1 cellular context compared by ENCODE assay signal in the genomic region with DNA sequence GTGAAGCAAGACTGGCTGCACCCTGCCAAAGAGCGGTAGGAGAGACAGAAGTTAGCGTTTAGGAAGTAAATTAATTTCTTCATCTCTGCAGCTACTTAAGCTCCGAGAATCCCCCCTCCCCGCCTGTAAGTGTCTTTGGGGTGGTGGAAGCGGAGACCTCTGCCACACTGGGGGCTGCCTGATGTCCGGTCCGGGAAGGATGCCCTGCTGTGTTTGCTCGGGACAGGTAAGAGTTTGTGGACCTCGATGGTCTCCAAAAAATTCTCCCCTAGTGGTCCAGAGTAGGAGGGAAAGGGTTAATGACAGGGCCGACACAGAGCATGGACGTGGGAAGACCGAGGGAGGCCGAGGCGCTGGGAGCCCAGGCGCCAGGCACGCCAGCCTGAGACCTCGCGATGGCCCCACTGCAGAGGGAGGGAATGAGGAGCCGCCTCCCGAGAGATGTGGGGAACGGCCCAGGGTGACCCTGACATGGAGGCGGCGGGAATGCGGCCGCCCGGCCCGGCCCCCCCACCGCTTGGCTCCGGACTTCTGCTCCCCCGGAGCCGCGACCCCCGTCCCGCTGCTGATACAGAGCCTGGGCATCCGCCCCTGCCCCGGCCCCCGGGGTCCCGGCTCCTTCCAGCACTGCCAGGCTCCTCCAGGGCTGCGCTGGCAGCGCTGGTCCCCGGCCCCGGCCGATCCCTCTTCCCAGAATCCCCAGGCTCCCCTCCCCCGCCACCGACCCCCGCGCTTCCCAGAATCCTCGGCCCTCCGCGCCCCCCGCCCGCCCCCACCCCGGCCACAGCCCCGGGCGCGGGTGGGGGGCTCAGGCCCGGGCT.
TF ChIP-seq lines count a peak whose summit lies in the region.

No MANE protein-coding gene starts in this region.

TF ChIP-seq in K562, 482 proteins besides CTCF, POLR2A, EP300 and RAD21 (continued from another document and continues in another):
- TF ChIP-seq, protein P1, sequence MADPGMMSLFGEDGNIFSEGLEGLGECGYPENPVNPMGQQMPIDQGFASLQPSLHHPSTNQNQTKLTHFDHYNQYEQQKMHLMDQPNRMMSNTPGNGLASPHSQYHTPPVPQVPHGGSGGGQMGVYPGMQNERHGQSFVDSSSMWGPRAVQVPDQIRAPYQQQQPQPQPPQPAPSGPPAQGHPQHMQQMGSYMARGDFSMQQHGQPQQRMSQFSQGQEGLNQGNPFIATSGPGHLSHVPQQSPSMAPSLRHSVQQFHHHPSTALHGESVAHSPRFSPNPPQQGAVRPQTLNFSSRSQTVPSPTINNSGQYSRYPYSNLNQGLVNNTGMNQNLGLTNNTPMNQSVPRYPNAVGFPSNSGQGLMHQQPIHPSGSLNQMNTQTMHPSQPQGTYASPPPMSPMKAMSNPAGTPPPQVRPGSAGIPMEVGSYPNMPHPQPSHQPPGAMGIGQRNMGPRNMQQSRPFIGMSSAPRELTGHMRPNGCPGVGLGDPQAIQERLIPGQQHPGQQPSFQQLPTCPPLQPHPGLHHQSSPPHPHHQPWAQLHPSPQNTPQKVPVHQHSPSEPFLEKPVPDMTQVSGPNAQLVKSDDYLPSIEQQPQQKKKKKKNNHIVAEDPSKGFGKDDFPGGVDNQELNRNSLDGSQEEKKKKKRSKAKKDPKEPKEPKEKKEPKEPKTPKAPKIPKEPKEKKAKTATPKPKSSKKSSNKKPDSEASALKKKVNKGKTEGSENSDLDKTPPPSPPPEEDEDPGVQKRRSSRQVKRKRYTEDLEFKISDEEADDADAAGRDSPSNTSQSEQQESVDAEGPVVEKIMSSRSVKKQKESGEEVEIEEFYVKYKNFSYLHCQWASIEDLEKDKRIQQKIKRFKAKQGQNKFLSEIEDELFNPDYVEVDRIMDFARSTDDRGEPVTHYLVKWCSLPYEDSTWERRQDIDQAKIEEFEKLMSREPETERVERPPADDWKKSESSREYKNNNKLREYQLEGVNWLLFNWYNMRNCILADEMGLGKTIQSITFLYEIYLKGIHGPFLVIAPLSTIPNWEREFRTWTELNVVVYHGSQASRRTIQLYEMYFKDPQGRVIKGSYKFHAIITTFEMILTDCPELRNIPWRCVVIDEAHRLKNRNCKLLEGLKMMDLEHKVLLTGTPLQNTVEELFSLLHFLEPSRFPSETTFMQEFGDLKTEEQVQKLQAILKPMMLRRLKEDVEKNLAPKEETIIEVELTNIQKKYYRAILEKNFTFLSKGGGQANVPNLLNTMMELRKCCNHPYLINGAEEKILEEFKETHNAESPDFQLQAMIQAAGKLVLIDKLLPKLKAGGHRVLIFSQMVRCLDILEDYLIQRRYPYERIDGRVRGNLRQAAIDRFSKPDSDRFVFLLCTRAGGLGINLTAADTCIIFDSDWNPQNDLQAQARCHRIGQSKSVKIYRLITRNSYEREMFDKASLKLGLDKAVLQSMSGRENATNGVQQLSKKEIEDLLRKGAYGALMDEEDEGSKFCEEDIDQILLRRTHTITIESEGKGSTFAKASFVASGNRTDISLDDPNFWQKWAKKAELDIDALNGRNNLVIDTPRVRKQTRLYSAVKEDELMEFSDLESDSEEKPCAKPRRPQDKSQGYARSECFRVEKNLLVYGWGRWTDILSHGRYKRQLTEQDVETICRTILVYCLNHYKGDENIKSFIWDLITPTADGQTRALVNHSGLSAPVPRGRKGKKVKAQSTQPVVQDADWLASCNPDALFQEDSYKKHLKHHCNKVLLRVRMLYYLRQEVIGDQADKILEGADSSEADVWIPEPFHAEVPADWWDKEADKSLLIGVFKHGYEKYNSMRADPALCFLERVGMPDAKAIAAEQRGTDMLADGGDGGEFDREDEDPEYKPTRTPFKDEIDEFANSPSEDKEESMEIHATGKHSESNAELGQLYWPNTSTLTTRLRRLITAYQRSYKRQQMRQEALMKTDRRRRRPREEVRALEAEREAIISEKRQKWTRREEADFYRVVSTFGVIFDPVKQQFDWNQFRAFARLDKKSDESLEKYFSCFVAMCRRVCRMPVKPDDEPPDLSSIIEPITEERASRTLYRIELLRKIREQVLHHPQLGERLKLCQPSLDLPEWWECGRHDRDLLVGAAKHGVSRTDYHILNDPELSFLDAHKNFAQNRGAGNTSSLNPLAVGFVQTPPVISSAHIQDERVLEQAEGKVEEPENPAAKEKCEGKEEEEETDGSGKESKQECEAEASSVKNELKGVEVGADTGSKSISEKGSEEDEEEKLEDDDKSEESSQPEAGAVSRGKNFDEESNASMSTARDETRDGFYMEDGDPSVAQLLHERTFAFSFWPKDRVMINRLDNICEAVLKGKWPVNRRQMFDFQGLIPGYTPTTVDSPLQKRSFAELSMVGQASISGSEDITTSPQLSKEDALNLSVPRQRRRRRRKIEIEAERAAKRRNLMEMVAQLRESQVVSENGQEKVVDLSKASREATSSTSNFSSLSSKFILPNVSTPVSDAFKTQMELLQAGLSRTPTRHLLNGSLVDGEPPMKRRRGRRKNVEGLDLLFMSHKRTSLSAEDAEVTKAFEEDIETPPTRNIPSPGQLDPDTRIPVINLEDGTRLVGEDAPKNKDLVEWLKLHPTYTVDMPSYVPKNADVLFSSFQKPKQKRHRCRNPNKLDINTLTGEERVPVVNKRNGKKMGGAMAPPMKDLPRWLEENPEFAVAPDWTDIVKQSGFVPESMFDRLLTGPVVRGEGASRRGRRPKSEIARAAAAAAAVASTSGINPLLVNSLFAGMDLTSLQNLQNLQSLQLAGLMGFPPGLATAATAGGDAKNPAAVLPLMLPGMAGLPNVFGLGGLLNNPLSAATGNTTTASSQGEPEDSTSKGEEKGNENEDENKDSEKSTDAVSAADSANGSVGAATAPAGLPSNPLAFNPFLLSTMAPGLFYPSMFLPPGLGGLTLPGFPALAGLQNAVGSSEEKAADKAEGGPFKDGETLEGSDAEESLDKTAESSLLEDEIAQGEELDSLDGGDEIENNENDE (IDR thresholded peaks at IDR 0.05; ENCODE audit: low read depth, low read length), result no peak
- TF ChIP-seq TRIM24 (IDR thresholded peaks at IDR 0.05), result no peak
- no peak for TF ChIP-seq NR4A1 (CRISPR knock-in tag; IDR thresholded peaks at IDR 0.05)
- TF ChIP-seq NR4A1 (tag; IDR thresholded peaks at IDR 0.05), result no peak
- peak; percentile 84 for TF ChIP-seq CHD2 (IDR thresholded peaks at IDR 0.05; ENCODE audit: low read depth, low read length)
- TF ChIP-seq, protein P2, sequence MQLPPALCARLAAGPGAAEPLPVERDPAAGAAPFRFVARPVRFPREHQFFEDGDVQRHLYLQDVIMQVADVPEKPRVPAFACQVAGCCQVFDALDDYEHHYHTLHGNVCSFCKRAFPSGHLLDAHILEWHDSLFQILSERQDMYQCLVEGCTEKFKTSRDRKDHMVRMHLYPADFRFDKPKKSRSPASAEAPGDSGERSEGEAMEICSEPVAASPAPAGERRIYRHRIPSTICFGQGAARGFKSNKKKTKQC (CRISPR knock-in tag; IDR thresholded peaks at IDR 0.05), result no peak
- peak; percentile 17 to 20; a peak in 1 of 4 replicates for TF ChIP-seq NRF1 (conservative IDR thresholded peaks at IDR 0.05 in 1 of 2, IDR thresholded peaks at IDR 0.05 in 1 of 2)
- no peak for TF ChIP-seq NONO (IDR thresholded peaks at IDR 0.05; ENCODE audit: low read depth in 2 of 2, low read length in 1 of 2)
- TF ChIP-seq, protein P3, sequence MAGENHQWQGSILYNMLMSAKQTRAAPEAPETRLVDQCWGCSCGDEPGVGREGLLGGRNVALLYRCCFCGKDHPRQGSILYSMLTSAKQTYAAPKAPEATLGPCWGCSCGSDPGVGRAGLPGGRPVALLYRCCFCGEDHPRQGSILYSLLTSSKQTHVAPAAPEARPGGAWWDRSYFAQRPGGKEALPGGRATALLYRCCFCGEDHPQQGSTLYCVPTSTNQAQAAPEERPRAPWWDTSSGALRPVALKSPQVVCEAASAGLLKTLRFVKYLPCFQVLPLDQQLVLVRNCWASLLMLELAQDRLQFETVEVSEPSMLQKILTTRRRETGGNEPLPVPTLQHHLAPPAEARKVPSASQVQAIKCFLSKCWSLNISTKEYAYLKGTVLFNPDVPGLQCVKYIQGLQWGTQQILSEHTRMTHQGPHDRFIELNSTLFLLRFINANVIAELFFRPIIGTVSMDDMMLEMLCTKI (IDR thresholded peaks at IDR 0.05; ENCODE audit: partially characterized antibody), result no peak
- 0 out of 4 replicates have a peak, but pooled peaks of 1 of the 2 experiments have one; percentile 30 for TF ChIP-seq HDAC1 (IDR thresholded peaks at IDR 0.05)
- TF ChIP-seq L3MBTL2 (IDR thresholded peaks at IDR 0.05), result peak; percentile 24; the same call in 1 of the 2 replicates
- TF ChIP-seq, protein P4, sequence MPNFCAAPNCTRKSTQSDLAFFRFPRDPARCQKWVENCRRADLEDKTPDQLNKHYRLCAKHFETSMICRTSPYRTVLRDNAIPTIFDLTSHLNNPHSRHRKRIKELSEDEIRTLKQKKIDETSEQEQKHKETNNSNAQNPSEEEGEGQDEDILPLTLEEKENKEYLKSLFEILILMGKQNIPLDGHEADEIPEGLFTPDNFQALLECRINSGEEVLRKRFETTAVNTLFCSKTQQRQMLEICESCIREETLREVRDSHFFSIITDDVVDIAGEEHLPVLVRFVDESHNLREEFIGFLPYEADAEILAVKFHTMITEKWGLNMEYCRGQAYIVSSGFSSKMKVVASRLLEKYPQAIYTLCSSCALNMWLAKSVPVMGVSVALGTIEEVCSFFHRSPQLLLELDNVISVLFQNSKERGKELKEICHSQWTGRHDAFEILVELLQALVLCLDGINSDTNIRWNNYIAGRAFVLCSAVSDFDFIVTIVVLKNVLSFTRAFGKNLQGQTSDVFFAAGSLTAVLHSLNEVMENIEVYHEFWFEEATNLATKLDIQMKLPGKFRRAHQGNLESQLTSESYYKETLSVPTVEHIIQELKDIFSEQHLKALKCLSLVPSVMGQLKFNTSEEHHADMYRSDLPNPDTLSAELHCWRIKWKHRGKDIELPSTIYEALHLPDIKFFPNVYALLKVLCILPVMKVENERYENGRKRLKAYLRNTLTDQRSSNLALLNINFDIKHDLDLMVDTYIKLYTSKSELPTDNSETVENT (CRISPR knock-in tag; IDR thresholded peaks at IDR 0.05), result peak; percentile 52; the same call in 1 of the 2 replicates
- TF ChIP-seq YY1 (IDR thresholded peaks at IDR 0.05; ENCODE audit: borderline replicate concordance in 1 of 3, control insufficient read depth in 1 of 3, extremely low read depth in 1 of 3, insufficient read depth in 3 of 3, insufficient read length in 1 of 3, insufficient replicate concordance in 2 of 3, low read depth in 1 of 3, low read length in 2 of 3), result peak in 2 of 3 experiments; percentile 57 to 58
- TF ChIP-seq, protein P5, sequence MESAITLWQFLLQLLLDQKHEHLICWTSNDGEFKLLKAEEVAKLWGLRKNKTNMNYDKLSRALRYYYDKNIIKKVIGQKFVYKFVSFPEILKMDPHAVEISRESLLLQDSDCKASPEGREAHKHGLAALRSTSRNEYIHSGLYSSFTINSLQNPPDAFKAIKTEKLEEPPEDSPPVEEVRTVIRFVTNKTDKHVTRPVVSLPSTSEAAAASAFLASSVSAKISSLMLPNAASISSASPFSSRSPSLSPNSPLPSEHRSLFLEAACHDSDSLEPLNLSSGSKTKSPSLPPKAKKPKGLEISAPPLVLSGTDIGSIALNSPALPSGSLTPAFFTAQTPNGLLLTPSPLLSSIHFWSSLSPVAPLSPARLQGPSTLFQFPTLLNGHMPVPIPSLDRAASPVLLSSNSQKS (CRISPR knock-in tag; IDR thresholded peaks at IDR 0.05), result no peak
- TF ChIP-seq, protein P6, sequence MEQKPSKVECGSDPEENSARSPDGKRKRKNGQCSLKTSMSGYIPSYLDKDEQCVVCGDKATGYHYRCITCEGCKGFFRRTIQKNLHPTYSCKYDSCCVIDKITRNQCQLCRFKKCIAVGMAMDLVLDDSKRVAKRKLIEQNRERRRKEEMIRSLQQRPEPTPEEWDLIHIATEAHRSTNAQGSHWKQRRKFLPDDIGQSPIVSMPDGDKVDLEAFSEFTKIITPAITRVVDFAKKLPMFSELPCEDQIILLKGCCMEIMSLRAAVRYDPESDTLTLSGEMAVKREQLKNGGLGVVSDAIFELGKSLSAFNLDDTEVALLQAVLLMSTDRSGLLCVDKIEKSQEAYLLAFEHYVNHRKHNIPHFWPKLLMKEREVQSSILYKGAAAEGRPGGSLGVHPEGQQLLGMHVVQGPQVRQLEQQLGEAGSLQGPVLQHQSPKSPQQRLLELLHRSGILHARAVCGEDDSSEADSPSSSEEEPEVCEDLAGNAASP (IDR thresholded peaks at IDR 0.05), result no peak
- TF ChIP-seq, protein P7, sequence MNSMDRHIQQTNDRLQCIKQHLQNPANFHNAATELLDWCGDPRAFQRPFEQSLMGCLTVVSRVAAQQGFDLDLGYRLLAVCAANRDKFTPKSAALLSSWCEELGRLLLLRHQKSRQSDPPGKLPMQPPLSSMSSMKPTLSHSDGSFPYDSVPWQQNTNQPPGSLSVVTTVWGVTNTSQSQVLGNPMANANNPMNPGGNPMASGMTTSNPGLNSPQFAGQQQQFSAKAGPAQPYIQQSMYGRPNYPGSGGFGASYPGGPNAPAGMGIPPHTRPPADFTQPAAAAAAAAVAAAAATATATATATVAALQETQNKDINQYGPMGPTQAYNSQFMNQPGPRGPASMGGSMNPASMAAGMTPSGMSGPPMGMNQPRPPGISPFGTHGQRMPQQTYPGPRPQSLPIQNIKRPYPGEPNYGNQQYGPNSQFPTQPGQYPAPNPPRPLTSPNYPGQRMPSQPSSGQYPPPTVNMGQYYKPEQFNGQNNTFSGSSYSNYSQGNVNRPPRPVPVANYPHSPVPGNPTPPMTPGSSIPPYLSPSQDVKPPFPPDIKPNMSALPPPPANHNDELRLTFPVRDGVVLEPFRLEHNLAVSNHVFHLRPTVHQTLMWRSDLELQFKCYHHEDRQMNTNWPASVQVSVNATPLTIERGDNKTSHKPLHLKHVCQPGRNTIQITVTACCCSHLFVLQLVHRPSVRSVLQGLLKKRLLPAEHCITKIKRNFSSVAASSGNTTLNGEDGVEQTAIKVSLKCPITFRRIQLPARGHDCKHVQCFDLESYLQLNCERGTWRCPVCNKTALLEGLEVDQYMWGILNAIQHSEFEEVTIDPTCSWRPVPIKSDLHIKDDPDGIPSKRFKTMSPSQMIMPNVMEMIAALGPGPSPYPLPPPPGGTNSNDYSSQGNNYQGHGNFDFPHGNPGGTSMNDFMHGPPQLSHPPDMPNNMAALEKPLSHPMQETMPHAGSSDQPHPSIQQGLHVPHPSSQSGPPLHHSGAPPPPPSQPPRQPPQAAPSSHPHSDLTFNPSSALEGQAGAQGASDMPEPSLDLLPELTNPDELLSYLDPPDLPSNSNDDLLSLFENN (IDR thresholded peaks at IDR 0.05; ENCODE audit: low read depth in 2 of 2, low read length in 2 of 2), result no peak
- TF ChIP-seq, protein P8, sequence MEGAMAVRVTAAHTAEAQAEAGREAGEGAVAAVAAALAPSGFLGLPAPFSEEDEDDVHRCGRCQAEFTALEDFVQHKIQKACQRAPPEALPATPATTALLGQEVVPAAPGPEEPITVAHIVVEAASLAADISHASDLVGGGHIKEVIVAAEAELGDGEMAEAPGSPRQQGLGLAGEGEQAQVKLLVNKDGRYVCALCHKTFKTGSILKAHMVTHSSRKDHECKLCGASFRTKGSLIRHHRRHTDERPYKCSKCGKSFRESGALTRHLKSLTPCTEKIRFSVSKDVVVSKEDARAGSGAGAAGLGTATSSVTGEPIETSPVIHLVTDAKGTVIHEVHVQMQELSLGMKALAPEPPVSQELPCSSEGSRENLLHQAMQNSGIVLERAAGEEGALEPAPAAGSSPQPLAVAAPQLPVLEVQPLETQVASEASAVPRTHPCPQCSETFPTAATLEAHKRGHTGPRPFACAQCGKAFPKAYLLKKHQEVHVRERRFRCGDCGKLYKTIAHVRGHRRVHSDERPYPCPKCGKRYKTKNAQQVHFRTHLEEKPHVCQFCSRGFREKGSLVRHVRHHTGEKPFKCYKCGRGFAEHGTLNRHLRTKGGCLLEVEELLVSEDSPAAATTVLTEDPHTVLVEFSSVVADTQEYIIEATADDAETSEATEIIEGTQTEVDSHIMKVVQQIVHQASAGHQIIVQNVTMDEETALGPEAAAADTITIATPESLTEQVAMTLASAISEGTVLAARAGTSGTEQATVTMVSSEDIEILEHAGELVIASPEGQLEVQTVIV (CRISPR knock-in tag; IDR thresholded peaks at IDR 0.05; ENCODE audit: borderline replicate concordance), result no peak
